16 cellular contexts compared by ENCODE assay signal in genomic region chr15:88738796-88739195, GRCh38.
DNase-seq lines count a peak whose midpoint lies in the region; ATAC-seq and TF ChIP-seq lines count a peak whose summit lies in the region.
"Had no signal": no experiment of that assay in that cellular context is flagged by ENCODE, and none has a peak within 500 bp of the region (broad histone marks: within the 10 kb centered on the region; RNA-seq: fewer than 3 reads in every experiment).

No MANE protein-coding gene starts in this region.

- H3K9me3 Mint-ChIP-seq in HFFc6 = peaks cover 4% of the 10 kb centered on the region; the same call in 1 of the 2 replicates
- H3K9me3 Mint-ChIP-seq in activated CD8-positive, alpha-beta T cell treated with anti-CD3 and anti-CD28 coated beads, Interleukin-2, amount 10 ng/mL, durations not matched to agents 7 days and 5 days (ENCODE audit: insufficient read depth) = no peaks in the 10 kb centered on the region
- H3K9me3 Mint-ChIP-seq: GM23338 had no signal

- H3K27ac Mint-ChIP-seq in HFFc6 = no peak overlapping the region
- no peak overlapping the region for H3K27ac Mint-ChIP-seq in activated CD8-positive, alpha-beta T cell treated with anti-CD3 and anti-CD28 coated beads, Interleukin-2, amount 10 ng/mL, durations not matched to agents 7 days and 5 days
- H3K27ac Mint-ChIP-seq: GM23338 had no signal

- H3K4me3 Mint-ChIP-seq in HFFc6 = peak overlapping the region; percentile 33; the same call in 1 of the 2 replicates
- H3K4me3 Mint-ChIP-seq in activated CD8-positive, alpha-beta T cell treated with anti-CD3 and anti-CD28 coated beads, Interleukin-2, amount 10 ng/mL, durations not matched to agents 7 days and 5 days = no peak overlapping the region
- H3K4me3 Mint-ChIP-seq: GM23338 had no signal

- peaks cover 33% of the 10 kb centered on the region for H3K4me1 Mint-ChIP-seq in HFFc6 (ENCODE audit: low read depth)
- H3K4me1 Mint-ChIP-seq in activated CD8-positive, alpha-beta T cell treated with anti-CD3 and anti-CD28 coated beads, Interleukin-2, amount 10 ng/mL, durations not matched to agents 7 days and 5 days (ENCODE audit: low read depth) = no peaks in the 10 kb centered on the region
- H3K4me1 Mint-ChIP-seq: GM23338 had no signal

- TF ChIP-seq CTCF in HFFc6 (IDR thresholded peaks at IDR 0.05) = no peak
- TF ChIP-seq CTCF in foreskin fibroblast (IDR thresholded peaks at IDR 0.05; ENCODE audit: low read depth, low read length) = no peak

- DNase-seq in AG08395 (ENCODE audit: low spot score) = peak; percentile 33
- DNase-seq in HFFc6 = peak; percentile 18
- DNase-seq in foreskin fibroblast = peak; percentile 9 to 15
- no peak for DNase-seq in sciatic nerve (ENCODE audit: low spot score)
- no peak for DNase-seq in NCI-H1092 treated with DMSO at 0.1 percent for 48 hours (lab: John Stamatoyannopoulos, UW)
- no peak for DNase-seq in activated CD8-positive, alpha-beta T cell treated with anti-CD3 and anti-CD28 coated beads, Interleukin-2, amount 10 ng/mL, durations not matched to agents 7 days and 5 days
- DNase-seq in GM19240 (ENCODE audit: insufficient read length, low spot score) = no peak
- no peak for DNase-seq in effector CD8-positive, alpha-beta T cell (lab: John Stamatoyannopoulos, UW)
- DNase-seq: AML-193, Caco-2, KG1, NCI-H146, NCI-H2081, NCI-H82 had no signal

- H3K27me3 Mint-ChIP-seq in HFFc6 (ENCODE audit: insufficient read depth) = peaks cover 11% of the 10 kb centered on the region
- H3K27me3 Mint-ChIP-seq in activated CD8-positive, alpha-beta T cell treated with anti-CD3 and anti-CD28 coated beads, Interleukin-2, amount 10 ng/mL, durations not matched to agents 7 days and 5 days (ENCODE audit: low read depth) = peaks cover 8% of the 10 kb centered on the region

- POLR2A ChIA-PET in activated CD8-positive, alpha-beta T cell treated with anti-CD3 and anti-CD28 coated beads, Interleukin-2, amount 10 ng/mL, durations not matched to agents 7 days and 5 days (lab: Charles Lee) = no interaction called here

- intact Hi-C loops in sciatic nerve (cut with DNase I) = no loop called here

- CTCF ChIA-PET in activated CD8-positive, alpha-beta T cell treated with anti-CD3 and anti-CD28 coated beads, Interleukin-2, amount 10 ng/mL, durations not matched to agents 7 days and 5 days (lab: Charles Lee) = no interaction called here

- H3K4me3 ChIP-seq in foreskin fibroblast (ENCODE audit: low read depth in 1 of 2, low read length in 2 of 2) = no peak overlapping the region
- H3K4me3 ChIP-seq: GM23338 had no signal

- ATAC-seq in sciatic nerve = peak; percentile 28
- ATAC-seq in activated CD8-positive, alpha-beta T cell treated with anti-CD3 and anti-CD28 coated beads, Interleukin-2, amount 10 ng/mL, durations not matched to agents 7 days and 5 days = no peak
- ATAC-seq: GM23338, Panc1 had no signal

- no peaks in the 10 kb centered on the region for H3K36me3 Mint-ChIP-seq in HFFc6 (ENCODE audit: low read depth)
- H3K36me3 Mint-ChIP-seq in activated CD8-positive, alpha-beta T cell treated with anti-CD3 and anti-CD28 coated beads, Interleukin-2, amount 10 ng/mL, durations not matched to agents 7 days and 5 days (ENCODE audit: low read depth) = no peaks in the 10 kb centered on the region

Comparison
In these comparisons a context has a peak if more than half of its experiments do, and no peak if none do; other contexts are left out.
1. DNase-seq: peak in AG08395 (single experiment), HFFc6 (single experiment) and foreskin fibroblast (2 of 2); none in sciatic nerve (single experiment), NCI-H1092 treated with DMSO at 0.1 percent for 48 hours (single experiment), activated CD8-positive, alpha-beta T cell treated with anti-CD3 and anti-CD28 coated beads, Interleukin-2, amount 10 ng/mL, durations not matched to agents 7 days and 5 days (single experiment), GM19240 (single experiment) and effector CD8-positive, alpha-beta T cell (single experiment).